ENCODE assay signal across 1 cellular context in genomic region chr20:32753731-32754130, GRCh38.
TF ChIP-seq lines count a peak whose summit lies in the region.

No MANE protein-coding gene starts in this region.

TF ChIP-seq in SK-N-SH, 30 proteins besides CTCF, POLR2A, EP300 and RAD21 (continued from another document):
- TF ChIP-seq ZBTB33 (IDR thresholded peaks at IDR 0.05; ENCODE audit: borderline replicate concordance, low read depth) (no peak), GATA2 (CRISPR knock-in tag; IDR thresholded peaks at IDR 0.05) (no peak), FOSL2 (IDR thresholded peaks at IDR 0.05; ENCODE audit: borderline replicate concordance, low read depth) (peak; percentile 50; the same call in 1 of the 2 replicates), ELF1 (IDR thresholded peaks at IDR 0.05) (no peak), CHD2 (IDR thresholded peaks at IDR 0.05; ENCODE audit: low read length, partially characterized antibody) (no peak), RCOR1 (IDR thresholded peaks at IDR 0.05; ENCODE audit: low read length) (no peak)
TF ChIP-seq in SK-N-SH: peak in this region for 1.
